ENCODE assay signal across 34 cellular contexts in genomic region chr18:31393286-31393685, GRCh38. TPM values are rescaled to one million over a fixed set of nuclear protein-coding genes. Genes with fewer than 3 reads are reported as not detected.
"Had no signal": no experiment of that assay in that cellular context is flagged by ENCODE, and none has a peak within 500 bp of the region (broad histone marks: within the 10 kb centered on the region; RNA-seq: fewer than 3 reads in every experiment).

No MANE protein-coding gene starts in this region.

- H3K9me3 Mint-ChIP-seq: stimulated activated naive CD8-positive, alpha-beta T cell treated with anti-CD3 and anti-CD28 coated beads, Interleukin-15, amount 100 ng/mL, for 72 hours had no signal

- H3K27me3 Mint-ChIP-seq: stimulated activated naive CD8-positive, alpha-beta T cell treated with anti-CD3 and anti-CD28 coated beads, Interleukin-15, amount 100 ng/mL, for 72 hours had no signal

- H3K27ac ChIP-seq: coronary artery, esophagus muscularis mucosa, foreskin keratinocyte, gastroesophageal sphincter, heart left ventricle, hepatocyte, left lung, prostate gland, right atrium auricular region, thyroid gland, vagina had no signal

- H3K4me1 ChIP-seq: foreskin keratinocyte, gastroesophageal sphincter, prostate gland, thyroid gland, vagina had no signal

- H3K4me3 ChIP-seq: coronary artery, esophagus muscularis mucosa, gastroesophageal sphincter, heart left ventricle, hepatocyte, left lung, prostate gland, right atrium auricular region, smooth muscle cell, thyroid gland, vagina had no signal

- H2AFZ ChIP-seq: hepatocyte had no signal

- H3K79me2 ChIP-seq: hepatocyte had no signal

- H3K36me3 ChIP-seq: esophagus muscularis mucosa, gastroesophageal sphincter, heart left ventricle, left lung, prostate gland, right atrium auricular region, thyroid gland, vagina had no signal

- H3K36me3 Mint-ChIP-seq: natural killer cell had no signal

- H3K9me3 ChIP-seq: esophagus muscularis mucosa, gastroesophageal sphincter, heart left ventricle, left lung, prostate gland, right atrium auricular region, thyroid gland, vagina had no signal

- H3K27ac Mint-ChIP-seq: natural killer cell; stimulated activated naive CD8-positive, alpha-beta T cell treated with anti-CD3 and anti-CD28 coated beads, Interleukin-15, amount 100 ng/mL, for 72 hours had no signal

- H3K4me2 ChIP-seq: hepatocyte, smooth muscle cell had no signal

- ATAC-seq: foreskin keratinocyte; gastroesophageal sphincter; heart left ventricle; left cardiac atrium; left lung; natural killer cell; sciatic nerve; stimulated activated naive CD8-positive, alpha-beta T cell treated with anti-CD3 and anti-CD28 coated beads, Interleukin-15, amount 100 ng/mL, for 72 hours had no signal

- H3K4me3 Mint-ChIP-seq: natural killer cell; stimulated activated naive CD8-positive, alpha-beta T cell treated with anti-CD3 and anti-CD28 coated beads, Interleukin-15, amount 100 ng/mL, for 72 hours had no signal

- DNase-seq: dermis blood vessel endothelial cell; effector memory CD4-positive, alpha-beta T cell; foreskin keratinocyte; heart left ventricle; left cardiac atrium; left lung; natural killer cell; stimulated activated CD4-positive, alpha-beta T cell treated with anti-CD3 and anti-CD28 coated beads, Interleukin-12 subunit alpha, Interleukin-12 subunit beta, amount 100 ng/mL, for 4 hours; stimulated activated CD4-positive, alpha-beta T cell treated with anti-CD3 and anti-CD28 coated beads, Interleukin-1b, Interleukin-23, amount 100 ng/mL, for 48 hours; stimulated activated CD4-positive, alpha-beta T cell treated with anti-CD3 and anti-CD28 coated beads, Interleukin-4, amount 100 ng/mL, for 1 hour; stimulated activated CD8-positive, alpha-beta memory T cell treated with anti-CD3 and anti-CD28 coated beads, Interleukin-4, amount 100 ng/mL, for 48 hours; stimulated activated naive CD4-positive, alpha-beta T cell; stimulated activated naive CD8-positive, alpha-beta T cell treated with anti-CD3 and anti-CD28 coated beads, Interleukin-15, amount 100 ng/mL, for 72 hours; thyroid gland; trophoblast cell had no signal

- H3K27me3 ChIP-seq: esophagus muscularis mucosa, foreskin keratinocyte, gastroesophageal sphincter, heart left ventricle, hepatocyte, left lung, right atrium auricular region, thyroid gland, vagina had no signal

- H3K4me1 Mint-ChIP-seq: natural killer cell; stimulated activated naive CD8-positive, alpha-beta T cell treated with anti-CD3 and anti-CD28 coated beads, Interleukin-15, amount 100 ng/mL, for 72 hours had no signal

RNA-seq across cellular contexts. Expression of gene DSG4, which starts 16.7 kb away (rescaled TPM):
- total RNA-seq: dermis blood vessel endothelial cell, endothelial cell of umbilical vein, epithelial cell of proximal tubule, esophagus muscularis mucosa, fibroblast of lung, gastroesophageal sphincter, heart left ventricle, kidney epithelial cell, left cardiac atrium, left lung, lung microvascular endothelial cell, mononuclear cell, natural killer cell, osteoblast, right atrium auricular region, sciatic nerve, temporal lobe, thyroid gland, ureter, vagina had no signal
- polyA plus RNA-seq: endothelial cell of umbilical vein, fibroblast of lung, foreskin keratinocyte, heart left ventricle, neural cell, smooth muscle cell had no signal

RNA-seq across cellular contexts. Expression of gene DSG3, which starts 54.3 kb away (rescaled TPM):
- total RNA-seq: dermis blood vessel endothelial cell, epithelial cell of proximal tubule, fibroblast of lung, left cardiac atrium, left lung, lung microvascular endothelial cell, mononuclear cell, sciatic nerve had no signal
- polyA plus RNA-seq: endothelial cell of umbilical vein, hepatocyte, neural cell had no signal
